ENCODE assay signal across 9 cellular contexts in the genomic region with DNA sequence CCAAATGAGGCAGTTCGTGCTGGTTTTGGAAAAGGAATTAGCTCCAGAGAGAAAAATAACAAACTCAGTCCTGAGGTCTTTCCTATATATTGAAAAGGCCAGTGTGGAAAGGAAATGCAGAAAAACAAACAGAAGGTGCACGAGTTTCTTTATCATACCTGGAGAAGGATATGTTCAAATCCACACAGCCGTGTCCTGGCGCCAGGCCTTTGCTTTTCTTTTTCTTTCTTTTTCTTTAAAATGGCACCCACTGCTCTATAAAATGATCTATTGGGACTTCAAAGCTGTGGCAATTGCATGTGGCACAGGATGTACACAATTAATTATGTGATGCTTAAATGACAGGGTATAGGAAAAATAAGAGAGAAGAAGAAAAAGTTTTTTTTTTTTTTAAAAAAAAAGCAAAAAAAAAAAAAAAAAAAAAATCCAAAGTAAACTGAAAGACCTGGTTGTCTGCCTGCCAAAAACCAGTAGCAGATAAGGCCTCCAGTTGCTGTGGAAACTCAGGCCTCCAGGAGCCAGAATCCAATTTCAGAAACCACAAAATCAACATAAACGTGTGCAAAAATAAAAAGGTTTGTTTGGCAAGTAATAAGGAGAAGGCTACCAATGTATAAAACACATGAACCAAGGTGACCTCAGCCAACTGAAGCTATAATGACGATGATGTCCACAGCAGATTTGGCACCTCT.
A peak's percentile ranks its signal among the peaks of the same experiment; 100 is the strongest.
DNase-seq lines count a peak whose midpoint lies in the region; ATAC-seq and TF ChIP-seq lines count a peak whose summit lies in the region.
"Had no signal": no experiment of that assay in that cellular context is flagged by ENCODE, and none has a peak within 500 bp of the region (broad histone marks: within the 10 kb centered on the region; RNA-seq: fewer than 3 reads in every experiment).

No MANE protein-coding gene starts in this region.

- no peaks in the 10 kb centered on the region for H3K9me3 ChIP-seq in colonic mucosa
- no peaks in the 10 kb centered on the region for H3K9me3 ChIP-seq in upper lobe of right lung

- H3K4me3 ChIP-seq in colonic mucosa, result no peak overlapping the region
- no peak overlapping the region for H3K4me3 ChIP-seq in upper lobe of right lung

- intact Hi-C loops in colonic mucosa (cut with DNase I), result no loop called here
- intact Hi-C loops in upper lobe of right lung (cut with DNase I), result no loop called here

- H3K4me1 ChIP-seq in colonic mucosa (no peaks in the 10 kb centered on the region), upper lobe of right lung (no peaks in the 10 kb centered on the region)

- ATAC-seq in upper lobe of right lung (peak; percentile 48), GM18873 (IDR thresholded peaks at IDR 0.05; ENCODE audit: low FRiP score, unreplicated experiment) (no peak)

- no peak overlapping the region for H3K9ac ChIP-seq in colonic mucosa (ENCODE audit: low read depth in 2 of 2, low read length in 2 of 2)

- H3K36me3 ChIP-seq in colonic mucosa (no peaks in the 10 kb centered on the region), upper lobe of right lung (no peaks in the 10 kb centered on the region)

- H3K27me3 ChIP-seq in colonic mucosa, result no peaks in the 10 kb centered on the region
- H3K27me3 ChIP-seq in upper lobe of right lung, result no peaks in the 10 kb centered on the region

- H3K27ac ChIP-seq in colonic mucosa (no peak overlapping the region), upper lobe of right lung (peak overlapping the region; percentile 18)

- TF ChIP-seq CTCF in colonic mucosa (IDR thresholded peaks at IDR 0.05), result no peak
- TF ChIP-seq CTCF in upper lobe of right lung (IDR thresholded peaks at IDR 0.05), result no peak

- DNase-seq in NCI-H1048 (lab: John Stamatoyannopoulos, UW), result peak; percentile 71
- DNase-seq in NCI-H345 (lab: John Stamatoyannopoulos, UW), result peak; percentile 87
- peak; percentile 35 for DNase-seq in colonic mucosa
- DNase-seq in upper lobe of right lung, result no peak
- DNase-seq in activated CD4-positive, CD25-positive, alpha-beta regulatory T cell (lab: John Stamatoyannopoulos, UW), result no peak
- no peak for DNase-seq in NCI-H446 treated with DMSO at 0.1 percent for 48 hours (lab: John Stamatoyannopoulos, UW)
- DNase-seq: effector memory CD4-positive, alpha-beta T cell; T-helper 1 cell had no signal

Comparison
In these comparisons a context has a peak if more than half of its experiments do, and no peak if none do; other contexts are left out.
1. DNase-seq: peak in NCI-H1048 (single experiment), NCI-H345 (single experiment) and colonic mucosa (single experiment); none in upper lobe of right lung (single experiment), activated CD4-positive, CD25-positive, alpha-beta regulatory T cell (0 of 4) and NCI-H446 treated with DMSO at 0.1 percent for 48 hours (single experiment).